20 cellular contexts compared by ENCODE assay signal in the genomic region with DNA sequence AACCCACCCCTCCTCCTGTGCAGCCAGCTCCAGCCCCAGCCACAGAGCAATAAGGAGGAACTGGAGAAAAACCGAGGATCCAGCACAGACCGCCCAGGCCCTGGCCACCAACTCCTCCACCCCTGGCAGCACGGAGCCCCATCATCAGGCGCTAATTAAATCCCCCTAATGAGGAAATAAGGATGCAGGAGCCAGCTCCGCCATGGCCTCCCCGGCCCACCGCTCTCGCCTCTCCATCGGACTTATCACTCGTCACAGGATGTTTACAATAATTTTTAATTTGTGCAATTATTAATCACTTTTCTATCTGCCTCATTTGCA.
"Had no signal": no experiment of that assay in that cellular context is flagged by ENCODE, and none has a peak within 500 bp of the region (broad histone marks: within the 10 kb centered on the region; RNA-seq: fewer than 3 reads in every experiment).

No MANE protein-coding gene starts in this region.

- H3K36me3 ChIP-seq: cardiac muscle cell, neutrophil, tibial nerve, upper lobe of right lung, vagina had no signal

- DNase-seq: effector CD4-positive, alpha-beta T cell; erythroblast; foreskin keratinocyte; kidney; mammary epithelial cell; posterior cingulate gyrus; stimulated activated CD4-positive, alpha-beta T cell treated with anti-CD3 and anti-CD28 coated beads, Interleukin-4, amount 100 ng/mL, for 1 hour; stimulated activated CD8-positive, alpha-beta memory T cell treated with anti-CD3 and anti-CD28 coated beads, Interleukin-4, amount 100 ng/mL, for 48 hours; testis had no signal

- H3K4me3 ChIP-seq: cardiac muscle cell, hepatocyte, smooth muscle cell, testis, tibial nerve, upper lobe of right lung, vagina had no signal

- H3K79me2 ChIP-seq: hepatocyte had no signal

- H3K27me3 Mint-ChIP-seq: stimulated activated naive CD8-positive, alpha-beta T cell treated with anti-CD3 and anti-CD28 coated beads, Interleukin-15, Interleukin-2, amounts not matched to agents 100 ng/mL and 50 ng/mL, for 24 hours had no signal

- H3K4me3 Mint-ChIP-seq: endodermal cell; natural killer cell treated with Interleukin-12 subunit alpha and Interleukin-12 subunit beta and Interleukin-15 and Interleukin-18, amount 100 ng/mL, for 72 hours; stimulated activated effector memory CD8-positive, alpha-beta T cell treated with anti-CD3 and anti-CD28 coated beads, Interleukin-12 subunit alpha, Interleukin-12 subunit beta, amount 100 ng/mL, for 72 hours; stimulated activated naive CD8-positive, alpha-beta T cell treated with anti-CD3 and anti-CD28 coated beads, Interleukin-15, Interleukin-2, amounts not matched to agents 100 ng/mL and 50 ng/mL, for 24 hours had no signal

- H3K27me3 ChIP-seq: cardiac muscle cell, testis, tibial nerve, vagina had no signal

- H3K9me3 ChIP-seq: neutrophil, testis, tibial nerve, upper lobe of right lung, vagina had no signal

- H2AFZ ChIP-seq: hepatocyte had no signal

- H3K27ac ChIP-seq: cardiac muscle cell, foreskin keratinocyte, hepatocyte, neutrophil, testis, tibial nerve, upper lobe of right lung, vagina had no signal

- ATAC-seq: foreskin keratinocyte; natural killer cell treated with Interleukin-12 subunit alpha and Interleukin-12 subunit beta and Interleukin-15 and Interleukin-18, amount 100 ng/mL, for 72 hours; stimulated activated effector memory CD8-positive, alpha-beta T cell treated with anti-CD3 and anti-CD28 coated beads, Interleukin-12 subunit alpha, Interleukin-12 subunit beta, amount 100 ng/mL, for 72 hours; upper lobe of right lung had no signal

- H3K27ac Mint-ChIP-seq: endodermal cell; natural killer cell treated with Interleukin-12 subunit alpha and Interleukin-12 subunit beta and Interleukin-15 and Interleukin-18, amount 100 ng/mL, for 72 hours; stimulated activated effector memory CD8-positive, alpha-beta T cell treated with anti-CD3 and anti-CD28 coated beads, Interleukin-12 subunit alpha, Interleukin-12 subunit beta, amount 100 ng/mL, for 72 hours; stimulated activated naive CD8-positive, alpha-beta T cell treated with anti-CD3 and anti-CD28 coated beads, Interleukin-15, Interleukin-2, amounts not matched to agents 100 ng/mL and 50 ng/mL, for 24 hours had no signal

- H3K4me2 ChIP-seq: hepatocyte, smooth muscle cell had no signal

- H3K36me3 Mint-ChIP-seq: natural killer cell treated with Interleukin-12 subunit alpha and Interleukin-12 subunit beta and Interleukin-15 and Interleukin-18, amount 100 ng/mL, for 72 hours had no signal
